41 cellular contexts compared by ENCODE assay signal in the genomic region with DNA sequence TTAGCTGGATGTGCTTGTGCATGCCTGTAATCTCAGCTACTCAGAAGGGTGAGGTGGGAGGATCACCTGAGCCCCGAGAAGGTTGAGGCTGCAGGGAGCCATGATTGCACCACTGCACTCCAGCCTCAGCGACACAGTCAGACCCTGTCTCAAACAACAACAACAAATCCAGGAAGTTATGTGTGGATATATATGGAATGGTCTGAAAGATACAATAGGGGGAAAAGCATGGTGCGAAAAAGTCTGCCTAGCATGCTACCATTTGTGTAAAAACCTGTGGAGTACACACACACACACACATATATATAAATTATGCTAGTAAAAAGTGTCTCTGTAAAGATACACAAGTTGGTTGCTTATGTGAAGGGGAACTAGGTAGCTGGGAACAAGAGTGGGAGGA. TPM values are rescaled to one million over a fixed set of nuclear protein-coding genes. Genes with fewer than 3 reads are reported as not detected.
"Had no signal": no experiment of that assay in that cellular context is flagged by ENCODE, and none has a peak within 500 bp of the region (broad histone marks: within the 10 kb centered on the region; RNA-seq: fewer than 3 reads in every experiment).

No MANE protein-coding gene starts in this region.

- ATAC-seq: activated CD4-positive, alpha-beta T cell treated with anti-CD3 and anti-CD28 coated beads for 36 hours; activated CD4-positive, CD25-positive, alpha-beta regulatory T cell treated with anti-CD3 and anti-CD28 coated beads, Interleukin-2, amount 50 U/mL, for 24 hours; activated CD8-positive, alpha-beta memory T cell treated with anti-CD3 and anti-CD28 coated beads, Interleukin-2, amount 10 ng/mL, durations not matched to agents 7 days and 5 days; activated CD8-positive, alpha-beta T cell treated with anti-CD3 and anti-CD28 coated beads, Interleukin-2, amount 10 ng/mL, durations not matched to agents 7 days and 5 days; activated naive CD8-positive, alpha-beta T cell treated with anti-CD3 and anti-CD28 coated beads, Interleukin-2, amount 50 U/mL, for 24 hours; activated T-cell treated with anti-CD3 and anti-CD28 coated beads, Interleukin-2, amount 50 U/mL, for 72 hours; WTC11 had no signal

- H3K27ac ChIP-seq: ascending aorta, cardiac muscle cell, WERI-Rb-1 had no signal

- H3K36me3 ChIP-seq: ascending aorta, cardiac muscle cell, WERI-Rb-1 had no signal

- H3K9me3 ChIP-seq: ascending aorta had no signal

- DNase-seq: activated CD4-positive, alpha-beta memory T cell treated with anti-CD3 and anti-CD28 coated beads, Interleukin-2, amount 10 ng/mL, durations not matched to agents 7 days and 5 days; activated CD4-positive, alpha-beta T cell treated with anti-CD3 and anti-CD28 coated beads for 1 hour; activated CD4-positive, alpha-beta T cell treated with anti-CD3 and anti-CD28 coated beads for 36 hours; activated CD4-positive, alpha-beta T cell treated with anti-CD3 and anti-CD28 coated beads for 48 hours; activated CD4-positive, alpha-beta T cell treated with anti-CD3 and anti-CD28 coated beads, Interleukin-2, amount 10 ng/mL, durations not matched to agents 7 days and 5 days; activated CD4-positive, alpha-beta T cell treated with anti-CD3 and anti-CD28 coated beads, Interleukin-2, amount 50 U/mL, for 48 hours; activated CD4-positive, CD25-positive, alpha-beta regulatory T cell; activated CD8-positive, alpha-beta memory T cell treated with anti-CD3 and anti-CD28 coated beads for 24 hours; activated CD8-positive, alpha-beta memory T cell treated with anti-CD3 and anti-CD28 coated beads, Interleukin-2, amount 10 ng/mL, durations not matched to agents 7 days and 5 days; activated CD8-positive, alpha-beta memory T cell treated with anti-CD3 and anti-CD28 coated beads, Interleukin-2, amount 50 U/mL, for 48 hours; activated CD8-positive, alpha-beta T cell treated with anti-CD3 and anti-CD28 coated beads, Interleukin-2, amount 10 ng/mL, durations not matched to agents 7 days and 5 days; activated effector memory CD4-positive, alpha-beta T cell treated with Interleukin-2 at 50 U/mL for 16 hours; activated gamma-delta T cell; activated naive CD4-positive, alpha-beta T cell treated with anti-CD3 and anti-CD28 coated beads, Interleukin-2, amount 10 ng/mL, durations not matched to agents 7 days and 5 days; activated naive CD4-positive, alpha-beta T cell treated with Interleukin-2 at 50 U/mL for 16 hours; activated naive CD8-positive, alpha-beta T cell treated with anti-CD3 and anti-CD28 coated beads, Interleukin-2, amount 10 ng/mL, durations not matched to agents 7 days and 5 days; activated naive CD8-positive, alpha-beta T cell treated with anti-CD3 and anti-CD28 coated beads, Interleukin-2, amount 50 U/mL, for 24 hours; activated T-cell treated with anti-CD3 and anti-CD28 coated beads, Interleukin-2, amount 50 U/mL, for 24 hours; activated T-cell treated with anti-CD3 and anti-CD28 coated beads, Interleukin-2, amount 50 U/mL, for 72 hours; amygdala; anterior cingulate cortex; caudate nucleus; cerebellar nuclear complex; SW 1271; T-helper 1 cell; T-helper 2 cell; T-helper 9 cell; WERI-Rb-1 had no signal

- H3K27ac Mint-ChIP-seq: activated CD4-positive, alpha-beta memory T cell treated with anti-CD3 and anti-CD28 coated beads, Interleukin-2, amount 10 ng/mL, durations not matched to agents 7 days and 5 days; activated CD4-positive, alpha-beta T cell treated with anti-CD3 and anti-CD28 coated beads for 36 hours; activated CD4-positive, alpha-beta T cell treated with anti-CD3 and anti-CD28 coated beads, Interleukin-2, amount 10 ng/mL, durations not matched to agents 7 days and 5 days; activated CD8-positive, alpha-beta memory T cell treated with anti-CD3 and anti-CD28 coated beads, Interleukin-2, amount 10 ng/mL, durations not matched to agents 7 days and 5 days; activated CD8-positive, alpha-beta T cell treated with anti-CD3 and anti-CD28 coated beads, Interleukin-2, amount 10 ng/mL, durations not matched to agents 7 days and 5 days; activated naive CD4-positive, alpha-beta T cell treated with anti-CD3 and anti-CD28 coated beads, Interleukin-2, amount 10 ng/mL, durations not matched to agents 7 days and 5 days; activated naive CD4-positive, alpha-beta T cell treated with anti-CD3 and anti-CD28 coated beads, Interleukin-2, amount 50 U/mL, for 24 hours; activated naive CD8-positive, alpha-beta T cell; activated naive CD8-positive, alpha-beta T cell treated with anti-CD3 and anti-CD28 coated beads, Interleukin-2, amount 10 ng/mL, durations not matched to agents 7 days and 5 days; activated naive CD8-positive, alpha-beta T cell treated with anti-CD3 and anti-CD28 coated beads, Interleukin-2, amount 50 U/mL, for 24 hours; activated T-cell treated with anti-CD3 and anti-CD28 coated beads, Interleukin-2, amount 50 U/mL, for 24 hours; activated T-cell treated with anti-CD3 and anti-CD28 coated beads, Interleukin-2, amount 50 U/mL, for 72 hours; activated T-helper 1 cell treated with anti-CD3 and anti-CD28 coated beads, Interleukin-12 subunit alpha, Interleukin-12 subunit beta, Interleukin-2, Interleukin-4 antibody, amounts not matched to agents 30 ng/mL and 10 ng/mL and 1 ng/mL, durations not matched to agents 14 hours and 24 hours and 36 hours; activated T-helper 2 cell treated with anti-CD3 and anti-CD28 coated beads, Interferon-gamma antibody, Interleukin-2, Interleukin-4, amounts not matched to agents 10 μg/mL and 5 μg/mL and 100 μg/mL, durations not matched to agents 14 hours and 24 hours and 36 hours; brain; T-helper 1 cell treated with Interleukin-12 subunit alpha and Interleukin-12 subunit beta and Interleukin-4 antibody, amounts not matched to agents 30 μg/mL and 1 μg/mL, for 36 hours; T-helper 2 cell treated with Interferon-gamma antibody and Interleukin-4, amounts not matched to agents 5 μg/mL and 100 μg/mL, for 36 hours; WTC11 had no signal

- H3K4me3 Mint-ChIP-seq: activated CD4-positive, alpha-beta memory T cell treated with anti-CD3 and anti-CD28 coated beads, Interleukin-2, amount 10 ng/mL, durations not matched to agents 7 days and 5 days; activated CD4-positive, alpha-beta T cell treated with anti-CD3 and anti-CD28 coated beads for 36 hours; activated CD4-positive, alpha-beta T cell treated with anti-CD3 and anti-CD28 coated beads, Interleukin-2, amount 10 ng/mL, durations not matched to agents 7 days and 5 days; activated CD8-positive, alpha-beta memory T cell treated with anti-CD3 and anti-CD28 coated beads, Interleukin-2, amount 10 ng/mL, durations not matched to agents 7 days and 5 days; activated CD8-positive, alpha-beta T cell treated with anti-CD3 and anti-CD28 coated beads, Interleukin-2, amount 10 ng/mL, durations not matched to agents 7 days and 5 days; activated naive CD4-positive, alpha-beta T cell treated with anti-CD3 and anti-CD28 coated beads, Interleukin-2, amount 10 ng/mL, durations not matched to agents 7 days and 5 days; activated naive CD4-positive, alpha-beta T cell treated with anti-CD3 and anti-CD28 coated beads, Interleukin-2, amount 50 U/mL, for 24 hours; activated naive CD8-positive, alpha-beta T cell; activated naive CD8-positive, alpha-beta T cell treated with anti-CD3 and anti-CD28 coated beads, Interleukin-2, amount 10 ng/mL, durations not matched to agents 7 days and 5 days; activated naive CD8-positive, alpha-beta T cell treated with anti-CD3 and anti-CD28 coated beads, Interleukin-2, amount 50 U/mL, for 24 hours; activated T-cell treated with anti-CD3 and anti-CD28 coated beads, Interleukin-2, amount 50 U/mL, for 24 hours; activated T-cell treated with anti-CD3 and anti-CD28 coated beads, Interleukin-2, amount 50 U/mL, for 72 hours; activated T-helper 1 cell treated with anti-CD3 and anti-CD28 coated beads, Interleukin-12 subunit alpha, Interleukin-12 subunit beta, Interleukin-2, Interleukin-4 antibody, amounts not matched to agents 30 ng/mL and 10 ng/mL and 1 ng/mL, durations not matched to agents 14 hours and 24 hours and 36 hours; brain; central memory CD8-positive, alpha-beta T cell; T-helper 1 cell treated with Interleukin-12 subunit alpha and Interleukin-12 subunit beta and Interleukin-4 antibody, amounts not matched to agents 30 μg/mL and 1 μg/mL, for 36 hours; T-helper 2 cell treated with Interferon-gamma antibody and Interleukin-4, amounts not matched to agents 5 μg/mL and 100 μg/mL, for 36 hours; WTC11 had no signal

- H3K36me3 Mint-ChIP-seq: activated CD8-positive, alpha-beta memory T cell treated with anti-CD3 and anti-CD28 coated beads, Interleukin-2, amount 10 ng/mL, durations not matched to agents 7 days and 5 days; activated naive CD4-positive, alpha-beta T cell treated with anti-CD3 and anti-CD28 coated beads, Interleukin-2, amount 10 ng/mL, durations not matched to agents 7 days and 5 days; activated naive CD8-positive, alpha-beta T cell; brain; WTC11 had no signal

- H3K4me3 ChIP-seq: ascending aorta, cardiac muscle cell had no signal

- H3K9me3 Mint-ChIP-seq: activated CD4-positive, alpha-beta memory T cell treated with anti-CD3 and anti-CD28 coated beads, Interleukin-2, amount 10 ng/mL, durations not matched to agents 7 days and 5 days; activated CD4-positive, alpha-beta T cell treated with anti-CD3 and anti-CD28 coated beads, Interleukin-2, amount 10 ng/mL, durations not matched to agents 7 days and 5 days; activated naive CD4-positive, alpha-beta T cell treated with anti-CD3 and anti-CD28 coated beads, Interleukin-2, amount 10 ng/mL, durations not matched to agents 7 days and 5 days; activated naive CD8-positive, alpha-beta T cell treated with anti-CD3 and anti-CD28 coated beads, Interleukin-2, amount 10 ng/mL, durations not matched to agents 7 days and 5 days; activated T-cell treated with anti-CD3 and anti-CD28 coated beads, Interleukin-2, amount 50 U/mL, for 24 hours; activated T-cell treated with anti-CD3 and anti-CD28 coated beads, Interleukin-2, amount 50 U/mL, for 72 hours; activated T-helper 1 cell treated with anti-CD3 and anti-CD28 coated beads, Interleukin-12 subunit alpha, Interleukin-12 subunit beta, Interleukin-2, Interleukin-4 antibody, amounts not matched to agents 30 ng/mL and 10 ng/mL and 1 ng/mL, durations not matched to agents 14 hours and 24 hours and 36 hours; activated T-helper 2 cell treated with anti-CD3 and anti-CD28 coated beads, Interferon-gamma antibody, Interleukin-2, Interleukin-4, amounts not matched to agents 10 μg/mL and 5 μg/mL and 100 μg/mL, durations not matched to agents 14 hours and 24 hours and 36 hours; central memory CD8-positive, alpha-beta T cell; T-helper 1 cell treated with Interleukin-12 subunit alpha and Interleukin-12 subunit beta and Interleukin-4 antibody, amounts not matched to agents 30 μg/mL and 1 μg/mL, for 36 hours; T-helper 2 cell treated with Interferon-gamma antibody and Interleukin-4, amounts not matched to agents 5 μg/mL and 100 μg/mL, for 36 hours; WTC11 had no signal

- H3K4me1 Mint-ChIP-seq: activated CD4-positive, alpha-beta T cell treated with anti-CD3 and anti-CD28 coated beads, Interleukin-2, amount 10 ng/mL, durations not matched to agents 7 days and 5 days; activated naive CD4-positive, alpha-beta T cell treated with anti-CD3 and anti-CD28 coated beads, Interleukin-2, amount 50 U/mL, for 24 hours; central memory CD8-positive, alpha-beta T cell had no signal

RNA-seq across cellular contexts. Expression of a gene that starts 6.9 kb away (rescaled TPM):
- total RNA-seq: activated CD4-positive, alpha-beta memory T cell treated with anti-CD3 and anti-CD28 coated beads, Interleukin-2, amount 10 ng/mL, durations not matched to agents 7 days and 5 days; activated CD4-positive, alpha-beta T cell treated with anti-CD3 and anti-CD28 coated beads for 36 hours; activated CD4-positive, alpha-beta T cell treated with anti-CD3 and anti-CD28 coated beads, Interleukin-2, amount 10 ng/mL, durations not matched to agents 7 days and 5 days; activated CD8-positive, alpha-beta memory T cell treated with anti-CD3 and anti-CD28 coated beads, Interleukin-2, amount 10 ng/mL, durations not matched to agents 7 days and 5 days; activated CD8-positive, alpha-beta T cell treated with anti-CD3 and anti-CD28 coated beads, Interleukin-2, amount 10 ng/mL, durations not matched to agents 7 days and 5 days; activated naive CD8-positive, alpha-beta T cell treated with anti-CD3 and anti-CD28 coated beads, Interleukin-2, amount 10 ng/mL, durations not matched to agents 7 days and 5 days; activated T-cell treated with anti-CD3 and anti-CD28 coated beads, Interleukin-2, amount 50 U/mL, for 72 hours; activated T-helper 1 cell treated with anti-CD3 and anti-CD28 coated beads, Interleukin-12 subunit alpha, Interleukin-12 subunit beta, Interleukin-2, Interleukin-4 antibody, amounts not matched to agents 30 ng/mL and 10 ng/mL and 1 ng/mL, durations not matched to agents 14 hours and 24 hours and 36 hours; activated T-helper 2 cell treated with anti-CD3 and anti-CD28 coated beads, Interferon-gamma antibody, Interleukin-2, Interleukin-4, amounts not matched to agents 10 μg/mL and 5 μg/mL and 100 μg/mL, durations not matched to agents 14 hours and 24 hours and 36 hours; bronchial epithelial cell; cardiac muscle cell had no signal
- polyA plus RNA-seq: cardiac muscle cell had no signal

RNA-seq across cellular contexts. Expression of a gene that starts 24.4 kb away (rescaled TPM):
- total RNA-seq: activated CD4-positive, alpha-beta memory T cell treated with anti-CD3 and anti-CD28 coated beads, Interleukin-2, amount 10 ng/mL, durations not matched to agents 7 days and 5 days; activated CD4-positive, alpha-beta T cell treated with anti-CD3 and anti-CD28 coated beads for 36 hours; activated CD4-positive, alpha-beta T cell treated with anti-CD3 and anti-CD28 coated beads, Interleukin-2, amount 10 ng/mL, durations not matched to agents 7 days and 5 days; activated CD8-positive, alpha-beta memory T cell treated with anti-CD3 and anti-CD28 coated beads, Interleukin-2, amount 10 ng/mL, durations not matched to agents 7 days and 5 days; activated CD8-positive, alpha-beta T cell treated with anti-CD3 and anti-CD28 coated beads, Interleukin-2, amount 10 ng/mL, durations not matched to agents 7 days and 5 days; activated naive CD8-positive, alpha-beta T cell treated with anti-CD3 and anti-CD28 coated beads, Interleukin-2, amount 10 ng/mL, durations not matched to agents 7 days and 5 days; activated T-cell treated with anti-CD3 and anti-CD28 coated beads, Interleukin-2, amount 50 U/mL, for 72 hours; activated T-helper 1 cell treated with anti-CD3 and anti-CD28 coated beads, Interleukin-12 subunit alpha, Interleukin-12 subunit beta, Interleukin-2, Interleukin-4 antibody, amounts not matched to agents 30 ng/mL and 10 ng/mL and 1 ng/mL, durations not matched to agents 14 hours and 24 hours and 36 hours; activated T-helper 2 cell treated with anti-CD3 and anti-CD28 coated beads, Interferon-gamma antibody, Interleukin-2, Interleukin-4, amounts not matched to agents 10 μg/mL and 5 μg/mL and 100 μg/mL, durations not matched to agents 14 hours and 24 hours and 36 hours; bronchial epithelial cell; WTC11 had no signal
- polyA plus RNA-seq: cardiac muscle cell had no signal

RNA-seq across cellular contexts. Expression of a gene that starts 30.2 kb away (rescaled TPM):
- total RNA-seq: activated CD4-positive, alpha-beta memory T cell treated with anti-CD3 and anti-CD28 coated beads, Interleukin-2, amount 10 ng/mL, durations not matched to agents 7 days and 5 days; activated CD4-positive, alpha-beta T cell treated with anti-CD3 and anti-CD28 coated beads for 36 hours; activated CD4-positive, alpha-beta T cell treated with anti-CD3 and anti-CD28 coated beads, Interleukin-2, amount 10 ng/mL, durations not matched to agents 7 days and 5 days; activated CD8-positive, alpha-beta memory T cell treated with anti-CD3 and anti-CD28 coated beads, Interleukin-2, amount 10 ng/mL, durations not matched to agents 7 days and 5 days; activated CD8-positive, alpha-beta T cell treated with anti-CD3 and anti-CD28 coated beads, Interleukin-2, amount 10 ng/mL, durations not matched to agents 7 days and 5 days; activated naive CD8-positive, alpha-beta T cell treated with anti-CD3 and anti-CD28 coated beads, Interleukin-2, amount 10 ng/mL, durations not matched to agents 7 days and 5 days; activated T-cell treated with anti-CD3 and anti-CD28 coated beads, Interleukin-2, amount 50 U/mL, for 72 hours; activated T-helper 1 cell treated with anti-CD3 and anti-CD28 coated beads, Interleukin-12 subunit alpha, Interleukin-12 subunit beta, Interleukin-2, Interleukin-4 antibody, amounts not matched to agents 30 ng/mL and 10 ng/mL and 1 ng/mL, durations not matched to agents 14 hours and 24 hours and 36 hours; activated T-helper 2 cell treated with anti-CD3 and anti-CD28 coated beads, Interferon-gamma antibody, Interleukin-2, Interleukin-4, amounts not matched to agents 10 μg/mL and 5 μg/mL and 100 μg/mL, durations not matched to agents 14 hours and 24 hours and 36 hours; bronchial epithelial cell; cardiac muscle cell; WTC11 had no signal
- polyA plus RNA-seq: cardiac muscle cell had no signal

RNA-seq across cellular contexts. Expression of a gene that starts 52.0 kb away (rescaled TPM):
- total RNA-seq: activated CD4-positive, alpha-beta memory T cell treated with anti-CD3 and anti-CD28 coated beads, Interleukin-2, amount 10 ng/mL, durations not matched to agents 7 days and 5 days; activated CD4-positive, alpha-beta T cell treated with anti-CD3 and anti-CD28 coated beads for 36 hours; activated CD4-positive, alpha-beta T cell treated with anti-CD3 and anti-CD28 coated beads, Interleukin-2, amount 10 ng/mL, durations not matched to agents 7 days and 5 days; activated CD8-positive, alpha-beta memory T cell treated with anti-CD3 and anti-CD28 coated beads, Interleukin-2, amount 10 ng/mL, durations not matched to agents 7 days and 5 days; activated CD8-positive, alpha-beta T cell treated with anti-CD3 and anti-CD28 coated beads, Interleukin-2, amount 10 ng/mL, durations not matched to agents 7 days and 5 days; activated naive CD8-positive, alpha-beta T cell treated with anti-CD3 and anti-CD28 coated beads, Interleukin-2, amount 10 ng/mL, durations not matched to agents 7 days and 5 days; activated T-cell treated with anti-CD3 and anti-CD28 coated beads, Interleukin-2, amount 50 U/mL, for 72 hours; activated T-helper 1 cell treated with anti-CD3 and anti-CD28 coated beads, Interleukin-12 subunit alpha, Interleukin-12 subunit beta, Interleukin-2, Interleukin-4 antibody, amounts not matched to agents 30 ng/mL and 10 ng/mL and 1 ng/mL, durations not matched to agents 14 hours and 24 hours and 36 hours; activated T-helper 2 cell treated with anti-CD3 and anti-CD28 coated beads, Interferon-gamma antibody, Interleukin-2, Interleukin-4, amounts not matched to agents 10 μg/mL and 5 μg/mL and 100 μg/mL, durations not matched to agents 14 hours and 24 hours and 36 hours; bronchial epithelial cell; cardiac muscle cell; WTC11 had no signal
- polyA plus RNA-seq: cardiac muscle cell had no signal

RNA-seq across cellular contexts. Expression of a gene that starts 59.0 kb away (rescaled TPM):
- total RNA-seq: activated CD4-positive, alpha-beta memory T cell treated with anti-CD3 and anti-CD28 coated beads, Interleukin-2, amount 10 ng/mL, durations not matched to agents 7 days and 5 days; activated CD4-positive, alpha-beta T cell treated with anti-CD3 and anti-CD28 coated beads for 36 hours; activated CD4-positive, alpha-beta T cell treated with anti-CD3 and anti-CD28 coated beads, Interleukin-2, amount 10 ng/mL, durations not matched to agents 7 days and 5 days; activated CD8-positive, alpha-beta memory T cell treated with anti-CD3 and anti-CD28 coated beads, Interleukin-2, amount 10 ng/mL, durations not matched to agents 7 days and 5 days; activated CD8-positive, alpha-beta T cell treated with anti-CD3 and anti-CD28 coated beads, Interleukin-2, amount 10 ng/mL, durations not matched to agents 7 days and 5 days; activated naive CD8-positive, alpha-beta T cell treated with anti-CD3 and anti-CD28 coated beads, Interleukin-2, amount 10 ng/mL, durations not matched to agents 7 days and 5 days; activated T-cell treated with anti-CD3 and anti-CD28 coated beads, Interleukin-2, amount 50 U/mL, for 72 hours; activated T-helper 1 cell treated with anti-CD3 and anti-CD28 coated beads, Interleukin-12 subunit alpha, Interleukin-12 subunit beta, Interleukin-2, Interleukin-4 antibody, amounts not matched to agents 30 ng/mL and 10 ng/mL and 1 ng/mL, durations not matched to agents 14 hours and 24 hours and 36 hours; activated T-helper 2 cell treated with anti-CD3 and anti-CD28 coated beads, Interferon-gamma antibody, Interleukin-2, Interleukin-4, amounts not matched to agents 10 μg/mL and 5 μg/mL and 100 μg/mL, durations not matched to agents 14 hours and 24 hours and 36 hours; ascending aorta; bronchial epithelial cell; cardiac muscle cell; WTC11 had no signal
- polyA plus RNA-seq: cardiac muscle cell had no signal
